In genomic region chr5:143258559-143259253, GRCh38 we compare ENCODE assay signal across 1 cellular context.
TF ChIP-seq lines count a peak whose summit lies in the region.

No MANE protein-coding gene starts in this region.

TF ChIP-seq in SK-N-SH treated with all-trans-retinoic acid at 6 μM for 48 hours, 23 proteins besides CTCF, POLR2A, EP300 and RAD21 (continued from another document):
- TF ChIP-seq CSRNP3 (CRISPR knock-in tag; IDR thresholded peaks at IDR 0.05) (no peak), CSDC2 (CRISPR knock-in tag; IDR thresholded peaks at IDR 0.05) (no peak), TCF4 (CRISPR knock-in tag; IDR thresholded peaks at IDR 0.05; ENCODE audit: borderline replicate concordance) (no peak), ISL1 (CRISPR knock-in tag; IDR thresholded peaks at IDR 0.05) (no peak), PATZ1 (CRISPR knock-in tag; IDR thresholded peaks at IDR 0.05; ENCODE audit: borderline replicate concordance) (no peak), ZNF8 (CRISPR knock-in tag; IDR thresholded peaks at IDR 0.05) (no peak), TOX (CRISPR knock-in tag; IDR thresholded peaks at IDR 0.05; ENCODE audit: borderline replicate concordance) (no peak), PPARA (CRISPR knock-in tag; IDR thresholded peaks at IDR 0.05; ENCODE audit: borderline replicate concordance) (no peak)
